ENCODE assay signal across 8 cellular contexts in genomic region chr10:62818426-62819011, GRCh38. TPM values are rescaled to one million over a fixed set of nuclear protein-coding genes. Genes with fewer than 3 reads are reported as not detected.
DNase-seq lines count a peak whose midpoint lies in the region; ATAC-seq and TF ChIP-seq lines count a peak whose summit lies in the region.

No MANE protein-coding gene starts in this region.

- H3K27me3 ChIP-seq in SJCRH30 (no peaks in the 10 kb centered on the region), breast epithelium (peaks cover 0 to 18% of the 10 kb centered on the region in 2 donors), lung (ENCODE audit: control insufficient read depth, insufficient read depth) (no peaks in the 10 kb centered on the region)

- H3K9me3 ChIP-seq in SJCRH30 (replicated peaks) = no peaks in the 10 kb centered on the region
- H3K9me3 ChIP-seq in breast epithelium = no peaks in the 10 kb centered on the region
- H3K9me3 ChIP-seq in lung (ENCODE audit: control insufficient read depth in 2 of 2, insufficient read depth in 1 of 2, low read length in 1 of 2) = no peaks in the 10 kb centered on the region

- H3K4me3 ChIP-seq in GM08714 (ENCODE audit: low read length) (peak overlapping the region; percentile 30; the same call in 1 of the 2 replicates), SJCRH30 (peak overlapping the region; percentile 95), breast epithelium (peak overlapping the region; percentile 65 to 94 (median 72)), lung (no peak overlapping the region)

- ATAC-seq in lung (ENCODE audit: insufficient read depth, low FRiP score) = no peak

- TF ChIP-seq CTCF in breast epithelium (IDR thresholded peaks at IDR 0.05) = no peak
- TF ChIP-seq CTCF in lung (IDR thresholded peaks at IDR 0.05; ENCODE audit: control extremely low read depth, extremely low read depth) = peak; percentile 15

- H3K4me1 ChIP-seq in SJCRH30 (peaks cover 4% of the 10 kb centered on the region; the same call in 1 of the 2 replicates), breast epithelium (peaks cover 10 to 14% of the 10 kb centered on the region in 2 donors), lung (ENCODE audit: control insufficient read depth in 2 of 2, insufficient read depth in 2 of 2, low read length in 2 of 2) (peaks cover 5 to 22% of the 10 kb centered on the region in 2 donors)

- DNase-seq in SJCRH30 (no peak), breast epithelium (ENCODE audit: low spot score in 2 of 2) (peak in 1 of 2 donors; percentile 41), lung (ENCODE audit: low spot score) (no peak), NCI-H510A treated with DMSO at 0.1 percent for 48 hours (lab: John Stamatoyannopoulos, UW) (no peak), SW 1271 (lab: John Stamatoyannopoulos, UW) (no peak), NCI-H2081 treated with DMSO at 0.1 percent for 48 hours (lab: John Stamatoyannopoulos, UW) (no peak)
- peak; percentile 75 for DNase-seq in stimulated activated CD8-positive, alpha-beta memory T cell treated with anti-CD3 and anti-CD28 coated beads, Interleukin-4, amount 100 ng/mL, for 48 hours

- H3K27ac ChIP-seq in SJCRH30 (no peak overlapping the region), breast epithelium (peak overlapping the region; percentile 79 to 82), lung (ENCODE audit: low read depth in 1 of 2, low read length in 1 of 2) (no peak overlapping the region)

- intact Hi-C loops in breast epithelium (cut with DNase I; ENCODE audit: low total_unique reads) = no loop called here

- 3 to 6% methylated on average over 56 to 65 of the region's 65 CpGs for WGBS in lung, 2 donors

- TF ChIP-seq POLR2A in breast epithelium (IDR thresholded peaks at IDR 0.05) = no peak

- H3K36me3 ChIP-seq in SJCRH30 (no peaks in the 10 kb centered on the region), breast epithelium (no peaks in the 10 kb centered on the region), lung (ENCODE audit: control insufficient read depth in 2 of 2, insufficient read depth in 2 of 2, low read length in 2 of 2) (no peaks in the 10 kb centered on the region)

RNA-seq across cellular contexts. Expression of gene EGR2, which starts 2.4 kb away (rescaled TPM):
- total RNA-seq in SJCRH30 (2014; rRNA removed; shearing (Covaris generic)) = 0.71 and 1.3 TPM in 2 replicates
- total RNA-seq in breast epithelium (1 to 10 TPM in 2 of 3 donors, under 1 TPM in 1; 0.32 to 9.2 (median 4.3) TPM), lung (1 to 10 TPM in 1 of 2 donors, under 1 TPM in 1; 0.82 to 7.8 TPM)
- polyA plus RNA-seq in lung = 10 to 100 TPM in 1 of 2 donors, 1 to 10 TPM in 1; 2.9 to 15.5 TPM

RNA-seq across cellular contexts. Expression of gene ADO, which starts 14.0 kb away (rescaled TPM):
- 25.4 and 29.9 TPM in 2 replicates for total RNA-seq in SJCRH30 (2014; rRNA removed; shearing (Covaris generic))
- total RNA-seq in breast epithelium (10 to 100 TPM; 13.9 to 27.1 (median 22.9) TPM), lung (10 to 100 TPM; 13.7 to 16.9 TPM)
- polyA plus RNA-seq in lung = 10 to 100 TPM in 1 of 2 donors, 1 to 10 TPM in 1; 7.4 to 10.2 TPM

Comparison
In these comparisons a context has a peak if more than half of its experiments do, and no peak if none do; other contexts are left out.
1. H3K27ac ChIP-seq: peak in breast epithelium (2 of 2); none in SJCRH30 (single experiment) and lung (0 of 2).